11 cellular contexts compared by ENCODE assay signal in genomic region chr11:114147389-114148382, GRCh38.
A peak's percentile ranks its signal among the peaks of the same experiment; 100 is the strongest.
DNase-seq lines count a peak whose midpoint lies in the region; TF ChIP-seq lines count a peak whose summit lies in the region.
"Had no signal": no experiment of that assay in that cellular context is flagged by ENCODE, and none has a peak within 500 bp of the region (broad histone marks: within the 10 kb centered on the region; RNA-seq: fewer than 3 reads in every experiment).

No MANE protein-coding gene starts in this region.

- TF ChIP-seq CTCF in VCaP (conservative IDR thresholded peaks at IDR 0.05) = no peak
- no peak for TF ChIP-seq CTCF in left ventricle myocardium inferior (IDR thresholded peaks at IDR 0.05; ENCODE audit: borderline replicate concordance)
- no peak for TF ChIP-seq CTCF in progenitor cell of endocrine pancreas (IDR thresholded peaks at IDR 0.05; ENCODE audit: unreplicated experiment)
- no peak for TF ChIP-seq CTCF in GM13976 (IDR thresholded peaks at IDR 0.05; ENCODE audit: borderline replicate concordance, control extremely low read depth, extremely low read depth, insufficient read depth, missing control alignments)

- DNase-seq in left ventricle myocardium inferior = no peak
- DNase-seq in progenitor cell of endocrine pancreas (ENCODE audit: low spot score, unreplicated experiment) = no peak
- DNase-seq in NCI-H510A treated with DMSO at 0.1 percent for 48 hours (lab: John Stamatoyannopoulos, UW) = no peak
- no peak for DNase-seq in SKM-1 (lab: John Stamatoyannopoulos, UW; ENCODE audit: unreplicated experiment)
- no peak for DNase-seq in NCI-H187 (lab: John Stamatoyannopoulos, UW)
- no peak for DNase-seq in GM13976 (ENCODE audit: low spot score)
- DNase-seq: IMR-90, T-helper 17 cell had no signal

- intact Hi-C loops in left ventricle myocardium inferior (cut with micrococcal nuclease) = no loop called here

- H3K4me3 Mint-ChIP-seq in progenitor cell of endocrine pancreas (ENCODE audit: low read depth) = no peak overlapping the region
- H3K4me3 Mint-ChIP-seq: T-helper 17 cell, type B pancreatic cell had no signal

- H3K4me3 ChIP-seq in ACC112 (ENCODE audit: low read depth, low read length) (no peak overlapping the region), left ventricle myocardium inferior (no peak overlapping the region)

- H3K36me3 ChIP-seq in ACC112 (ENCODE audit: insufficient read depth, low read length) = no peaks in the 10 kb centered on the region
- peaks cover 5% of the 10 kb centered on the region for H3K36me3 ChIP-seq in left ventricle myocardium inferior

- no peaks in the 10 kb centered on the region for H3K9me3 Mint-ChIP-seq in progenitor cell of endocrine pancreas (ENCODE audit: low read depth)
- H3K9me3 Mint-ChIP-seq: type B pancreatic cell had no signal

- no peaks in the 10 kb centered on the region for H3K9me3 ChIP-seq in left ventricle myocardium inferior (replicated peaks)

- H3K4me1 ChIP-seq in ACC112 (ENCODE audit: control insufficient read depth, insufficient read depth, low read length, unreplicated experiment) = peaks cover 70% of the 10 kb centered on the region
- H3K4me1 ChIP-seq in left ventricle myocardium inferior = peaks cover 98% of the 10 kb centered on the region

- no peaks in the 10 kb centered on the region for H3K36me3 Mint-ChIP-seq in progenitor cell of endocrine pancreas (ENCODE audit: insufficient read depth)
- H3K36me3 Mint-ChIP-seq: type B pancreatic cell had no signal

- H3K79me2 ChIP-seq in ACC112 (ENCODE audit: control insufficient read depth, insufficient read depth, low read length, unreplicated experiment) = peaks cover 28% of the 10 kb centered on the region

- H2AFZ ChIP-seq in ACC112 (ENCODE audit: low read length, unreplicated experiment) = no peak overlapping the region

- H3K27ac ChIP-seq in ACC112 (ENCODE audit: low read depth, low read length) (peak overlapping the region; percentile 87), VCaP (peak overlapping the region; percentile 84), left ventricle myocardium inferior (replicated peaks) (peak overlapping the region; percentile 66)

- no peaks in the 10 kb centered on the region for H3K27me3 Mint-ChIP-seq in progenitor cell of endocrine pancreas
- H3K27me3 Mint-ChIP-seq: T-helper 17 cell had no signal

- peaks cover 30% of the 10 kb centered on the region for H3K4me1 Mint-ChIP-seq in progenitor cell of endocrine pancreas (ENCODE audit: low read depth)

- in situ Hi-C loops in GM13976 (cut with MboI; ENCODE audit: low sequenced_read_pairs, unreplicated experiment) = no loop called here

- peak overlapping the region; percentile 31 for H3K27ac Mint-ChIP-seq in progenitor cell of endocrine pancreas
- H3K27ac Mint-ChIP-seq: T-helper 17 cell, type B pancreatic cell had no signal

- no peaks in the 10 kb centered on the region for H3K27me3 ChIP-seq in ACC112 (ENCODE audit: insufficient read depth, low read length)
- H3K27me3 ChIP-seq in left ventricle myocardium inferior (ENCODE audit: low read depth) = no peaks in the 10 kb centered on the region
